ENCODE assay signal across 24 cellular contexts in the genomic region with DNA sequence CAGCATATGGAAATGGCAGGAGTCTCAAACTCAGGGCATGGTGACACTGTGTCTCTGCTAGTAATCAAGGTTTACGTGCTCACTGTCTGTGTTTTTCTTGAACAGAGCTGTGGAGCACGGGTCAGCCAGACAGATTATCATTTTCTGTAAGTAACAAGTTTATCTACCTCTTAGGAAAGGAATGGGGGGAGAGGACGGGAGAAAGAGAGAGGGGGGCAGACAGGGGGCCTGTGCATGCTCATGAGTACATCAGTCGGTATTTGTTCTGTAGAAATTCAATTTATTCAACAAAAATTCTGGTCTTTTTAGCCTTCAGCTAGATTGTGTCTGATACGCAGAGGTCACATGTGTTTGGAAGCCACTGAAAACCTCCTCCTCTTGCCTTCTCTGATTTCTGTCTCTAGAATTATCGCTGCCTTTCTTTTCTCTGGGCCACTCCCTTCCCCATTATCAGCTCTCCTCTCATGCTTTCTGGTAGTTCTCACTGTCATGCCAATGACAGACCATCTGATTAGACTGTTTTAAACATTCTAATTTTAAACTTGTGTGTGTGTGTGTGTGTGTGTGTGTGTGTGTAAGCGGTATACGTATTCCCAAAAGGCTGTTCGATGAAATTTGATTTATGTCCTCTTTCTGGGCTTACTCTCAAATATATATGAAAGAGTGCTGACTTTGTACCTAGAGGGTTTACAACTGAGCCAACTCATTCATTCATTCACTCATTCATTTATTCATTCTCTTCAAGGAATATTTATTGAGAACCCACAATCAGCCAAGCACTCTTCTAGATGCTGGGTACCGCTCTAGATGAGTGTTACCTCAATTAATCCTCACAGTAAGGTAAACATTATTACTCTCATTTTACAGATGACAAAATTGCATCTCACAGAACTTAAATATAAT.
DNase-seq lines count a peak whose midpoint lies in the region; ATAC-seq and TF ChIP-seq lines count a peak whose summit lies in the region.
"Had no signal": no experiment of that assay in that cellular context is flagged by ENCODE, and none has a peak within 500 bp of the region (broad histone marks: within the 10 kb centered on the region; RNA-seq: fewer than 3 reads in every experiment).

No MANE protein-coding gene starts in this region.

- no peaks in the 10 kb centered on the region for H4K20me1 ChIP-seq in smooth muscle cell (ENCODE audit: low read depth)

- H3K4me2 ChIP-seq in smooth muscle cell: peak overlapping the region; percentile 53

- no peak overlapping the region for H2AFZ ChIP-seq in smooth muscle cell (ENCODE audit: low read depth)

- 51% methylated on average over 10 of the region's 10 CpGs for WGBS in right cardiac atrium
- WGBS in smooth muscle cell (ENCODE audit: low lambda C conversion rate): 17% methylated on average over 10 of the region's 10 CpGs

- H3K79me2 ChIP-seq in smooth muscle cell (ENCODE audit: low read depth): no peaks in the 10 kb centered on the region

- peak; percentile 100 for DNase-seq in SK-N-DZ (ENCODE audit: low spot score)
- DNase-seq in right cardiac atrium: no peak
- DNase-seq in smooth muscle cell (lab: John Stamatoyannopoulos, UW; ENCODE audit: unreplicated experiment): no peak
- no peak for DNase-seq in anterior cingulate cortex (lab: John Stamatoyannopoulos, UW)
- DNase-seq: activated CD4-positive, alpha-beta T cell treated with anti-CD3 and anti-CD28 coated beads for 1 hour; activated CD8-positive, alpha-beta T cell treated with anti-CD3 and anti-CD28 coated beads, Interleukin-2, amount 10 ng/mL, durations not matched to agents 7 days and 5 days; activated effector memory CD4-positive, alpha-beta T cell treated with Interleukin-2 at 50 U/mL for 16 hours; dorsolateral prefrontal cortex; kidney glomerular epithelial cell; NCI-H1092; NCI-H2029 treated with DMSO at 0.1 percent for 48 hours; NCI-H345; NCI-H748 treated with DMSO at 0.1 percent for 48 hours; sigmoid colon; stimulated activated CD4-positive, alpha-beta T cell treated with anti-CD3 and anti-CD28 coated beads, Interleukin-15, amount 100 ng/mL, for 24 hours; stimulated activated naive CD4-positive, alpha-beta T cell; uterus had no signal

- no peak overlapping the region for H3K4me3 Mint-ChIP-seq in brain
- H3K4me3 Mint-ChIP-seq: activated CD8-positive, alpha-beta T cell treated with anti-CD3 and anti-CD28 coated beads, Interleukin-2, amount 10 ng/mL, durations not matched to agents 7 days and 5 days; activated naive CD8-positive, alpha-beta T cell had no signal

- H3F3A ChIP-seq in smooth muscle cell (ENCODE audit: low read depth): peaks cover 27% of the 10 kb centered on the region

- no peaks in the 10 kb centered on the region for H3K36me3 ChIP-seq in smooth muscle cell (ENCODE audit: low read depth)
- H3K36me3 ChIP-seq: neutrophil, sigmoid colon, SJSA1, uterus had no signal

- peak overlapping the region; percentile 11 for H3K9ac ChIP-seq in smooth muscle cell (ENCODE audit: low read depth)

- TF ChIP-seq CTCF in brain (conservative IDR thresholded peaks at IDR 0.05): no peak
- TF ChIP-seq CTCF in smooth muscle cell (IDR thresholded peaks at IDR 0.05; ENCODE audit: borderline replicate concordance, insufficient read depth, poor library complexity, severe bottlenecking): no peak

- no peaks in the 10 kb centered on the region for H3K36me3 Mint-ChIP-seq in brain

- no peaks in the 10 kb centered on the region for H3K9me3 ChIP-seq in right cardiac atrium (ENCODE audit: control insufficient read depth, low read length)
- H3K9me3 ChIP-seq in smooth muscle cell (replicated peaks; ENCODE audit: low read depth): no peaks in the 10 kb centered on the region
- H3K9me3 ChIP-seq: neutrophil, sigmoid colon, SJSA1, uterus had no signal

- peak; percentile 55 to 86 for ATAC-seq in right cardiac atrium
- ATAC-seq in GM21786 (IDR thresholded peaks at IDR 0.05; ENCODE audit: unreplicated experiment): no peak
- ATAC-seq in GM18870 (IDR thresholded peaks at IDR 0.05; ENCODE audit: unreplicated experiment): no peak
- ATAC-seq: activated CD8-positive, alpha-beta T cell treated with anti-CD3 and anti-CD28 coated beads, Interleukin-2, amount 10 ng/mL, durations not matched to agents 7 days and 5 days had no signal

- H3K27ac Mint-ChIP-seq in brain: peak overlapping the region in 4 of 5 experiments; percentile 3 to 67 (median 28)
- H3K27ac Mint-ChIP-seq: activated CD8-positive, alpha-beta T cell treated with anti-CD3 and anti-CD28 coated beads, Interleukin-2, amount 10 ng/mL, durations not matched to agents 7 days and 5 days; activated naive CD8-positive, alpha-beta T cell; progenitor cell of endocrine pancreas had no signal

- H3K27me3 Mint-ChIP-seq in brain: no peaks in the 10 kb centered on the region
- H3K27me3 Mint-ChIP-seq: activated naive CD8-positive, alpha-beta T cell; progenitor cell of endocrine pancreas had no signal

- H3K9me3 Mint-ChIP-seq in brain: no peaks in the 10 kb centered on the region

- H3K4me1 ChIP-seq in right cardiac atrium (ENCODE audit: control insufficient read depth, insufficient read depth, low read length) (peaks cover 3% of the 10 kb centered on the region), smooth muscle cell (ENCODE audit: low read depth) (no peaks in the 10 kb centered on the region)
- H3K4me1 ChIP-seq: sigmoid colon, uterus had no signal

- intact Hi-C loops in right cardiac atrium (cut with DNase I): no loop called here

- H3K27ac ChIP-seq in right cardiac atrium (ENCODE audit: low read length) (no peak overlapping the region), smooth muscle cell (ENCODE audit: low read depth) (peak overlapping the region; percentile 69)
- H3K27ac ChIP-seq: dorsolateral prefrontal cortex, neutrophil, sigmoid colon, SJSA1 had no signal

- H3K4me3 ChIP-seq in right cardiac atrium (ENCODE audit: low read length): no peak overlapping the region
- no peak overlapping the region for H3K4me3 ChIP-seq in smooth muscle cell
- H3K4me3 ChIP-seq: dorsolateral prefrontal cortex, sigmoid colon, SJSA1, uterus had no signal

- no peaks in the 10 kb centered on the region for H3K27me3 ChIP-seq in right cardiac atrium (ENCODE audit: control insufficient read depth, insufficient read depth)
- H3K27me3 ChIP-seq in smooth muscle cell (ENCODE audit: low read depth): no peaks in the 10 kb centered on the region
- H3K27me3 ChIP-seq: dorsolateral prefrontal cortex, neutrophil, sigmoid colon, SJSA1, uterus had no signal

- H3K4me1 Mint-ChIP-seq in brain: peaks cover 28% of the 10 kb centered on the region

Comparison
In these comparisons a context has a peak if more than half of its experiments do, and no peak if none do; other contexts are left out.
1. ATAC-seq: peak in right cardiac atrium (2 of 2); none in GM21786 (single experiment) and GM18870 (single experiment).